Comparison of ENCODE assay signal across 18 cellular contexts in genomic region chr20:36102809-36103596, GRCh38. TPM values are rescaled to one million over a fixed set of nuclear protein-coding genes. Genes with fewer than 3 reads are reported as not detected.
DNase-seq lines count a peak whose midpoint lies in the region; ATAC-seq and TF ChIP-seq lines count a peak whose summit lies in the region.
"Had no signal": no experiment of that assay in that cellular context is flagged by ENCODE, and none has a peak within 500 bp of the region (broad histone marks: within the 10 kb centered on the region; RNA-seq: fewer than 3 reads in every experiment).

No MANE protein-coding gene starts in this region.

- H3K4me3 ChIP-seq in MG63 (no peak overlapping the region), osteoblast (ENCODE audit: insufficient read depth, low read length) (no peak overlapping the region), Peyer's patch (no peak overlapping the region)

- H3K27ac ChIP-seq in osteoblast (ENCODE audit: low read depth, low read length), result no peak overlapping the region
- H3K27ac ChIP-seq in Peyer's patch, result peak overlapping the region in 1 of 4 donors; percentile 55
- no peak overlapping the region for H3K27ac ChIP-seq in substantia nigra (ENCODE audit: low read depth, low read length, poor library complexity, severe bottlenecking)
- H3K27ac ChIP-seq: epithelial cell of prostate had no signal

- H3K36me3 ChIP-seq in MG63 (no peaks in the 10 kb centered on the region), osteoblast (ENCODE audit: insufficient read depth, low read length) (no peaks in the 10 kb centered on the region), Peyer's patch (no peaks in the 10 kb centered on the region)

- H3K4me1 ChIP-seq in osteoblast (ENCODE audit: insufficient read depth, low read length) (peaks cover 24% of the 10 kb centered on the region), Peyer's patch (peaks cover 0 to 22% (median 5%) of the 10 kb centered on the region in 4 donors)

- no peaks in the 10 kb centered on the region for H3K9me3 ChIP-seq in MG63
- no peaks in the 10 kb centered on the region for H3K9me3 ChIP-seq in osteoblast (ENCODE audit: low read depth, low read length)
- no peaks in the 10 kb centered on the region for H3K9me3 ChIP-seq in Peyer's patch

- no peaks in the 10 kb centered on the region for H4K20me1 ChIP-seq in osteoblast (ENCODE audit: insufficient read depth, low read length)

- peaks cover 14% of the 10 kb centered on the region for H3K79me2 ChIP-seq in osteoblast (ENCODE audit: insufficient read depth, low read length)

- ATAC-seq in HG02678 (IDR thresholded peaks at IDR 0.05; ENCODE audit: unreplicated experiment), result no peak
- ATAC-seq: activated CD4-positive, alpha-beta T cell treated with anti-CD3 and anti-CD28 coated beads for 36 hours had no signal

- H2AFZ ChIP-seq in osteoblast (ENCODE audit: low read length), result no peak overlapping the region

- H3K4me2 ChIP-seq in osteoblast (ENCODE audit: insufficient read depth, low read length), result peak overlapping the region; percentile 20

- H3K27me3 ChIP-seq in MG63 (no peaks in the 10 kb centered on the region), osteoblast (ENCODE audit: insufficient read depth, low read length) (no peaks in the 10 kb centered on the region), Peyer's patch (no peaks in the 10 kb centered on the region)

- TF ChIP-seq CTCF in osteoblast (IDR thresholded peaks at IDR 0.05; ENCODE audit: extremely low read depth, low read depth, low read length), result no peak
- TF ChIP-seq CTCF in Peyer's patch (IDR thresholded peaks at IDR 0.05), result no peak

- no peak for TF ChIP-seq POLR2A in Peyer's patch (IDR thresholded peaks at IDR 0.05)

- DNase-seq in AG08395 (ENCODE audit: low spot score) (peak; percentile 29), MG63 (peak; percentile 77), dermis blood vessel endothelial cell (peak; percentile 51), osteoblast (ENCODE audit: insufficient read length, low spot score, missing footprints) (peak; percentile 68), Peyer's patch (no peak), NCI-H524 treated with DMSO at 0.1 percent for 48 hours (lab: John Stamatoyannopoulos, UW) (no peak), substantia nigra (lab: John Stamatoyannopoulos, UW) (no peak)
- DNase-seq: activated CD4-positive, alpha-beta T cell treated with anti-CD3 and anti-CD28 coated beads for 36 hours; activated naive CD8-positive, alpha-beta T cell treated with anti-CD3 and anti-CD28 coated beads for 36 hours; central memory CD4-positive, alpha-beta T cell; HFFc6; NCI-H1930; NCI-H748 treated with DMSO at 0.1 percent for 48 hours; retina; SHP77; stimulated activated CD4-positive, alpha-beta T cell treated with anti-CD3 and anti-CD28 coated beads, Interleukin-2, amount 100 ng/mL, for 48 hours had no signal

RNA-seq across cellular contexts. Expression of gene EPB41L1, which starts 51.5 kb away (rescaled TPM):
- total RNA-seq in MG63 (2014; rRNA removed; shearing (Covaris generic); ENCODE audit: low replicate concordance), result 11.7 and 22.9 TPM in 2 replicates
- total RNA-seq in dermis blood vessel endothelial cell (16.0 and 21.1 TPM in 2 replicates), osteoblast (26.8 and 32.4 TPM in 2 replicates), Peyer's patch (100 to 1,000 TPM in 1 of 4 donors, 10 to 100 TPM in 3; 23.1 to 104 (median 57.2) TPM)

Comparison
In these comparisons a context has a peak if more than half of its experiments do, and no peak if none do; other contexts are left out.
1. DNase-seq: peak in AG08395 (single experiment), MG63 (single experiment), dermis blood vessel endothelial cell (single experiment) and osteoblast (single experiment); none in Peyer's patch (0 of 3), NCI-H524 treated with DMSO at 0.1 percent for 48 hours (single experiment) and substantia nigra (0 of 49).